ENCODE assay signal across 27 cellular contexts in the genomic region with DNA sequence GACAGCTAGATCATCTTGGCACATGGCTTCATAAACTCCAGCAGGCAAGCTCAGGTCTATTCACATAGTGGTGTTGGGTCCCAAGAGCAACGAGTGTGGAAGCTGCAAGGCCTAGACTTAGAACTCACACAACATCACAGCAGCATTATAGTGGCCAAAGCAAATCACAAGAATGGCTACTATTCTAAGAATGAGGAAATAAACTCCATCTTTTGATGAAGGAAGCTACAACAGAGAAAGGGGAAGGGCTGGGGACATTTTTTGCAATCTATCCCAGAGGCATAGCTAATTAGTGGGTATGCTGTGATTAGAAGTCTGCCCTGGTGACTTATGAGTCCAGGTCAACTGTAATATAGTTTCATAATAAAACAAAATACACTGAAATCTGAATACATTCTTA.
"Had no signal": no experiment of that assay in that cellular context is flagged by ENCODE, and none has a peak within 500 bp of the region (broad histone marks: within the 10 kb centered on the region; RNA-seq: fewer than 3 reads in every experiment).

No MANE protein-coding gene starts in this region.

- H3K9me3 ChIP-seq: colonic mucosa, gastrocnemius medialis, left lung, prostate gland, thoracic aorta, tibial nerve, vagina had no signal

- H3K4me3 ChIP-seq: colonic mucosa, gastrocnemius medialis, left lung, neural progenitor cell, prostate gland, thoracic aorta, tibial nerve, vagina had no signal

- H3K27ac Mint-ChIP-seq: dendritic cell treated with granulocyte-macrophage colony-stimulating factor and Interleukin-4, amounts not matched to agents 40 ng/mL and 50 ng/mL, for 4 days; endodermal cell; naive thymus-derived CD4-positive, alpha-beta T cell; nephron; neural progenitor cell; stimulated activated naive B cell treated with anti-CD40 and anti-IgM and Interleukin-4, amounts not matched to agents 10 μg/mL and 1 μg/mL and 100 μg/mL, for 72 hours; stimulated activated naive CD8-positive, alpha-beta T cell treated with anti-CD3 and anti-CD28 coated beads, Interleukin-15, Interleukin-2, amounts not matched to agents 100 ng/mL and 50 ng/mL, for 24 hours had no signal

- H3K4me2 ChIP-seq: neural progenitor cell had no signal

- H3K27me3 ChIP-seq: gastrocnemius medialis, left lung, neural progenitor cell, tibial nerve, vagina had no signal

- FAIRE-seq: kidney, small intestine had no signal

- H3K9me3 Mint-ChIP-seq: dendritic cell treated with granulocyte-macrophage colony-stimulating factor and Interleukin-4, amounts not matched to agents 40 ng/mL and 50 ng/mL, for 4 days; neural progenitor cell; stimulated activated naive CD8-positive, alpha-beta T cell treated with anti-CD3 and anti-CD28 coated beads, Interleukin-15, Interleukin-2, amounts not matched to agents 100 ng/mL and 50 ng/mL, for 24 hours had no signal

- H3K4me1 Mint-ChIP-seq: endodermal cell; naive thymus-derived CD4-positive, alpha-beta T cell; nephron; neural progenitor cell; stimulated activated naive B cell treated with anti-CD40 and anti-IgM and Interleukin-4, amounts not matched to agents 10 μg/mL and 1 μg/mL and 100 μg/mL, for 72 hours had no signal

- H2AFZ ChIP-seq: neural progenitor cell, parathyroid adenoma had no signal

- H3K79me2 ChIP-seq: parathyroid adenoma had no signal

- H3K36me3 Mint-ChIP-seq: naive thymus-derived CD4-positive, alpha-beta T cell; neural progenitor cell; stimulated activated naive B cell treated with anti-CD40 and anti-IgM and Interleukin-4, amounts not matched to agents 10 μg/mL and 1 μg/mL and 100 μg/mL, for 72 hours had no signal

- DNase-seq: colonic mucosa; effector CD8-positive, alpha-beta T cell; endodermal cell; foreskin fibroblast; gastrocnemius medialis; head of caudate nucleus; kidney; left cardiac atrium; left lung; mesenchymal stem cell; midbrain; naive thymus-derived CD4-positive, alpha-beta T cell; right cardiac atrium; small intestine; stimulated activated CD4-positive, alpha-beta T cell treated with anti-CD3 and anti-CD28 coated beads, Interleukin-15, amount 100 ng/mL, for 24 hours; stimulated activated CD4-positive, alpha-beta T cell treated with anti-CD3 and anti-CD28 coated beads, Interleukin-2, amount 100 ng/mL, for 48 hours; stimulated activated naive B cell treated with anti-CD40 and anti-IgM and Interleukin-4, amounts not matched to agents 10 μg/mL and 1 μg/mL and 100 μg/mL, for 72 hours had no signal

- H3K27me3 Mint-ChIP-seq: dendritic cell treated with granulocyte-macrophage colony-stimulating factor and Interleukin-4, amounts not matched to agents 40 ng/mL and 50 ng/mL, for 4 days; stimulated activated naive B cell treated with anti-CD40 and anti-IgM and Interleukin-4, amounts not matched to agents 10 μg/mL and 1 μg/mL and 100 μg/mL, for 72 hours; stimulated activated naive CD8-positive, alpha-beta T cell treated with anti-CD3 and anti-CD28 coated beads, Interleukin-15, Interleukin-2, amounts not matched to agents 100 ng/mL and 50 ng/mL, for 24 hours had no signal

- H3K4me1 ChIP-seq: colonic mucosa, gastrocnemius medialis, left lung, neural progenitor cell, parathyroid adenoma, prostate gland, tibial nerve, vagina had no signal

- H3K4me3 Mint-ChIP-seq: dendritic cell treated with granulocyte-macrophage colony-stimulating factor and Interleukin-4, amounts not matched to agents 40 ng/mL and 50 ng/mL, for 4 days; endodermal cell; naive thymus-derived CD4-positive, alpha-beta T cell; nephron; neural progenitor cell; stimulated activated naive B cell treated with anti-CD40 and anti-IgM and Interleukin-4, amounts not matched to agents 10 μg/mL and 1 μg/mL and 100 μg/mL, for 72 hours; stimulated activated naive CD8-positive, alpha-beta T cell treated with anti-CD3 and anti-CD28 coated beads, Interleukin-15, Interleukin-2, amounts not matched to agents 100 ng/mL and 50 ng/mL, for 24 hours had no signal

- H3K27ac ChIP-seq: colonic mucosa, epithelial cell of prostate, gastrocnemius medialis, left lung, neural progenitor cell, parathyroid adenoma, prostate gland, thoracic aorta, tibial nerve, vagina had no signal

- H3K36me3 ChIP-seq: colonic mucosa, gastrocnemius medialis, left lung, neural progenitor cell, prostate gland, thoracic aorta, tibial nerve, vagina had no signal
